20 cellular contexts compared by ENCODE assay signal in genomic region chr6:74114428-74114827, GRCh38.
DNase-seq lines count a peak whose midpoint lies in the region; ATAC-seq and TF ChIP-seq lines count a peak whose summit lies in the region.
"Had no signal": no experiment of that assay in that cellular context is flagged by ENCODE, and none has a peak within 500 bp of the region (broad histone marks: within the 10 kb centered on the region; RNA-seq: fewer than 3 reads in every experiment).

No MANE protein-coding gene starts in this region.

- BruUV-seq in OCI-LY7 (replicated peaks; lab: Mats Ljungman, UMichigan) = no TSS peak

- peaks cover 0 to 56% (median 0%) of the 10 kb centered on the region in 11 experiments; a peak in 7 of 22 replicates for H3K27me3 ChIP-seq in BLaER1 treated with 17β-estradiol and CSF1 and Interleukin-3, amounts not matched to agents 10 nM and 100 nM
- H3K27me3 ChIP-seq in SJSA1 (replicated peaks) = no peaks in the 10 kb centered on the region
- no peaks in the 10 kb centered on the region for H3K27me3 ChIP-seq in hepatocyte
- H3K27me3 ChIP-seq: Peyer's patch, tibial artery had no signal

- TF ChIP-seq CTCF in OCI-LY7 (conservative IDR thresholded peaks at IDR 0.05; ENCODE audit: low read length) (no peak), hepatocyte (IDR thresholded peaks at IDR 0.05; ENCODE audit: poor library complexity) (no peak)

- 90% methylated on average over 2 of the region's 2 CpGs for WGBS in hepatocyte (ENCODE audit: low lambda C conversion rate, missing lambda C conversion rate)

- H3K36me3 ChIP-seq in BLaER1 treated with 17β-estradiol and CSF1 and Interleukin-3, amounts not matched to agents 10 nM and 100 nM = no peaks in the 10 kb centered on the region
- no peaks in the 10 kb centered on the region for H3K36me3 ChIP-seq in SJSA1
- no peaks in the 10 kb centered on the region for H3K36me3 ChIP-seq in OCI-LY7 (ENCODE audit: insufficient read depth, low read length)
- H3K36me3 ChIP-seq in hepatocyte (replicated peaks; ENCODE audit: insufficient read depth, low read depth) = no peaks in the 10 kb centered on the region
- H3K36me3 ChIP-seq: Peyer's patch, prostate gland, tibial artery had no signal

- H2AFZ ChIP-seq in OCI-LY7 (ENCODE audit: low read length) (no peak overlapping the region), hepatocyte (no peak overlapping the region)

- H3K4me3 ChIP-seq in BLaER1 treated with 17β-estradiol and CSF1 and Interleukin-3, amounts not matched to agents 10 nM and 100 nM = no peak overlapping the region
- H3K4me3 ChIP-seq in SJSA1 (no peak overlapping the region), OCI-LY7 (ENCODE audit: low read depth, low read length, poor library complexity, severe bottlenecking) (no peak overlapping the region), hepatocyte (no peak overlapping the region)
- H3K4me3 ChIP-seq: Peyer's patch, prostate gland, tibial artery had no signal

- POLR2A ChIA-PET in OCI-LY7 (lab: Charles Lee) = no interaction called here

- H3K9ac ChIP-seq in BLaER1 treated with 17β-estradiol and CSF1 and Interleukin-3, amounts not matched to agents 10 nM and 100 nM = no peak overlapping the region

- H4K20me1 ChIP-seq in BLaER1 treated with 17β-estradiol and CSF1 and Interleukin-3, amounts not matched to agents 10 nM and 100 nM = no peaks in the 10 kb centered on the region
- no peaks in the 10 kb centered on the region for H4K20me1 ChIP-seq in OCI-LY7 (ENCODE audit: insufficient read depth, low read length)
- no peaks in the 10 kb centered on the region for H4K20me1 ChIP-seq in hepatocyte (ENCODE audit: insufficient read depth, poor library complexity, severe bottlenecking)

- peaks cover 0 to 49% (median 28%) of the 10 kb centered on the region in 10 experiments; a peak in 15 of 20 replicates for H3K4me1 ChIP-seq in BLaER1 treated with 17β-estradiol and CSF1 and Interleukin-3, amounts not matched to agents 10 nM and 100 nM
- peaks cover 16% of the 10 kb centered on the region for H3K4me1 ChIP-seq in SJSA1 (replicated peaks)
- no peaks in the 10 kb centered on the region for H3K4me1 ChIP-seq in OCI-LY7 (ENCODE audit: insufficient read depth, low read length, poor library complexity, severe bottlenecking)
- no peaks in the 10 kb centered on the region for H3K4me1 ChIP-seq in hepatocyte (ENCODE audit: insufficient read depth)
- H3K4me1 ChIP-seq: foreskin keratinocyte, Peyer's patch, prostate gland, tibial artery had no signal

- H3K27ac ChIP-seq in BLaER1 treated with 17β-estradiol and CSF1 and Interleukin-3, amounts not matched to agents 10 nM and 100 nM = no peak overlapping the region
- H3K27ac ChIP-seq in SJSA1 = peak overlapping the region; percentile 54
- H3K27ac ChIP-seq in OCI-LY7 (ENCODE audit: low read depth, low read length, poor library complexity, severe bottlenecking) = no peak overlapping the region
- H3K27ac ChIP-seq in hepatocyte = no peak overlapping the region
- H3K27ac ChIP-seq: foreskin keratinocyte, Peyer's patch, prostate gland, tibial artery had no signal

- CTCF ChIA-PET in OCI-LY7 (lab: Charles Lee; ENCODE audit: unreplicated experiment) = no interaction called here

- H3K9me3 ChIP-seq in BLaER1 treated with 17β-estradiol and CSF1 and Interleukin-3, amounts not matched to agents 10 nM and 100 nM (replicated peaks in 1 of 11) = peaks cover 0 to 23% (median 0%) of the 10 kb centered on the region in 11 experiments; a peak in 7 of 22 replicates
- H3K9me3 ChIP-seq in SJSA1 (replicated peaks) = no peaks in the 10 kb centered on the region
- H3K9me3 ChIP-seq in OCI-LY7 (ENCODE audit: low read length) = no peaks in the 10 kb centered on the region
- no peaks in the 10 kb centered on the region for H3K9me3 ChIP-seq in hepatocyte (ENCODE audit: low read depth)
- H3K9me3 ChIP-seq: Peyer's patch, prostate gland, tibial artery had no signal

- no peaks in the 10 kb centered on the region for H3K9me2 ChIP-seq in OCI-LY7 (ENCODE audit: insufficient read depth, low read length)
- no peaks in the 10 kb centered on the region for H3K9me2 ChIP-seq in hepatocyte (replicated peaks; ENCODE audit: insufficient read depth)

- peak; percentile 60 for ATAC-seq in GM21576 (IDR thresholded peaks at IDR 0.05; ENCODE audit: unreplicated experiment)
- ATAC-seq in HG03565 (IDR thresholded peaks at IDR 0.05; ENCODE audit: unreplicated experiment) = peak; percentile 75
- ATAC-seq: foreskin keratinocyte, left cardiac atrium had no signal

- intact Hi-C loops in OCI-LY7 (cut with micrococcal nuclease; ENCODE audit: unreplicated experiment) = no loop called here

- H3K4me2 ChIP-seq in BLaER1 treated with 17β-estradiol and CSF1 and Interleukin-3, amounts not matched to agents 10 nM and 100 nM = peak overlapping the region in 10 of 11 experiments; percentile 14 to 86 (median 64); a peak in 13 of 22 replicates
- H3K4me2 ChIP-seq in OCI-LY7 (ENCODE audit: low read length) (no peak overlapping the region), hepatocyte (no peak overlapping the region)

- DNase-seq in SJSA1 (ENCODE audit: low read depth in 1 of 2, low spot score in 2 of 2) (no peak), OCI-LY7 (ENCODE audit: low spot score) (no peak), hepatocyte (ENCODE audit: low spot score) (no peak), T-helper 1 cell (no peak)
- no peak for DNase-seq in activated T-cell treated with anti-CD3 and anti-CD28 coated beads, Interleukin-2, amount 50 U/mL, for 1 hour
- DNase-seq: activated CD4-positive, alpha-beta T cell treated with anti-CD3 and anti-CD28 coated beads, Interleukin-2, amount 50 U/mL, for 4 hours; activated naive CD4-positive, alpha-beta T cell treated with anti-CD3 and anti-CD28 coated beads, Interleukin-2, amount 10 ng/mL, durations not matched to agents 7 days and 5 days; activated T-cell treated with anti-CD3 and anti-CD28 coated beads, Interleukin-2, amount 50 U/mL, for 24 hours; left cardiac atrium; NCI-H1048; NCI-H2081 treated with DMSO at 0.1 percent for 48 hours; NCI-H69; Peyer's patch; small intestine; tibial artery had no signal

- H3K79me2 ChIP-seq in OCI-LY7 (ENCODE audit: insufficient read depth, low read depth, low read length) (no peaks in the 10 kb centered on the region), hepatocyte (no peaks in the 10 kb centered on the region)

Comparison
In these comparisons a context has a peak if more than half of its experiments do, and no peak if none do; other contexts are left out.
1. H3K4me2 ChIP-seq: peak in BLaER1 treated with 17β-estradiol and CSF1 and Interleukin-3, amounts not matched to agents 10 nM and 100 nM (10 of 11); none in OCI-LY7 (single experiment) and hepatocyte (single experiment).